1 cellular context compared by ENCODE assay signal in genomic region chr19:7907122-7907521, GRCh38.
A peak's percentile ranks its signal among the peaks of the same experiment; 100 is the strongest.
TF ChIP-seq lines count a peak whose summit lies in the region.

No MANE protein-coding gene starts in this region.

TF ChIP-seq in HepG2, 621 proteins besides CTCF, POLR2A, EP300 and RAD21:
- TF ChIP-seq U2AF1 (optimal IDR thresholded peaks at IDR 0.05; ENCODE audit: low read depth, low read length): no peak
- TF ChIP-seq ZNF350 (CRISPR knock-in tag; IDR thresholded peaks at IDR 0.05; ENCODE audit: borderline replicate concordance, low read depth): no peak
- 0 out of 2 replicates have a peak, but pooled peaks have one; percentile 21 for TF ChIP-seq KDM5B (CRISPR knock-in tag; IDR thresholded peaks at IDR 0.05; ENCODE audit: borderline replicate concordance)
- no peak for TF ChIP-seq KLF12 (CRISPR knock-in tag; IDR thresholded peaks at IDR 0.05; ENCODE audit: borderline replicate concordance)
- TF ChIP-seq ZNF550 (CRISPR knock-in tag; IDR thresholded peaks at IDR 0.05; ENCODE audit: borderline replicate concordance): no peak
- TF ChIP-seq POLR2AphosphoS2 (IDR thresholded peaks at IDR 0.05; ENCODE audit: low read depth, low read length): no peak
- TF ChIP-seq ZNF20 (CRISPR knock-in tag; IDR thresholded peaks at IDR 0.05): no peak
- TF ChIP-seq ZNF746 (CRISPR knock-in tag; IDR thresholded peaks at IDR 0.05): no peak
- no peak for TF ChIP-seq ZFYVE20 (CRISPR knock-in tag; IDR thresholded peaks at IDR 0.05; ENCODE audit: borderline replicate concordance, low read depth)
- TF ChIP-seq, protein P1, sequence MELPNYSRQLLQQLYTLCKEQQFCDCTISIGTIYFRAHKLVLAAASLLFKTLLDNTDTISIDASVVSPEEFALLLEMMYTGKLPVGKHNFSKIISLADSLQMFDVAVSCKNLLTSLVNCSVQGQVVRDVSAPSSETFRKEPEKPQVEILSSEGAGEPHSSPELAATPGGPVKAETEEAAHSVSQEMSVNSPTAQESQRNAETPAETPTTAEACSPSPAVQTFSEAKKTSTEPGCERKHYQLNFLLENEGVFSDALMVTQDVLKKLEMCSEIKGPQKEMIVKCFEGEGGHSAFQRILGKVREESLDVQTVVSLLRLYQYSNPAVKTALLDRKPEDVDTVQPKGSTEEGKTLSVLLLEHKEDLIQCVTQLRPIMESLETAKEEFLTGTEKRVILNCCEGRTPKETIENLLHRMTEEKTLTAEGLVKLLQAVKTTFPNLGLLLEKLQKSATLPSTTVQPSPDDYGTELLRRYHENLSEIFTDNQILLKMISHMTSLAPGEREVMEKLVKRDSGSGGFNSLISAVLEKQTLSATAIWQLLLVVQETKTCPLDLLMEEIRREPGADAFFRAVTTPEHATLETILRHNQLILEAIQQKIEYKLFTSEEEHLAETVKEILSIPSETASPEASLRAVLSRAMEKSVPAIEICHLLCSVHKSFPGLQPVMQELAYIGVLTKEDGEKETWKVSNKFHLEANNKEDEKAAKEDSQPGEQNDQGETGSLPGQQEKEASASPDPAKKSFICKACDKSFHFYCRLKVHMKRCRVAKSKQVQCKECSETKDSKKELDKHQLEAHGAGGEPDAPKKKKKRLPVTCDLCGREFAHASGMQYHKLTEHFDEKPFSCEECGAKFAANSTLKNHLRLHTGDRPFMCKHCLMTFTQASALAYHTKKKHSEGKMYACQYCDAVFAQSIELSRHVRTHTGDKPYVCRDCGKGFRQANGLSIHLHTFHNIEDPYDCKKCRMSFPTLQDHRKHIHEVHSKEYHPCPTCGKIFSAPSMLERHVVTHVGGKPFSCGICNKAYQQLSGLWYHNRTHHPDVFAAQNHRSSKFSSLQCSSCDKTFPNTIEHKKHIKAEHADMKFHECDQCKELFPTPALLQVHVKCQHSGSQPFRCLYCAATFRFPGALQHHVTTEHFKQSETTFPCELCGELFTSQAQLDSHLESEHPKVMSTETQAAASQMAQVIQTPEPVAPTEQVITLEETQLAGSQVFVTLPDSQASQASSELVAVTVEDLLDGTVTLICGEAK (IDR thresholded peaks at IDR 0.05): no peak
- TF ChIP-seq, protein P1 (CRISPR knock-in tag; IDR thresholded peaks at IDR 0.05): no peak
- TF ChIP-seq SYNCRIP (IDR thresholded peaks at IDR 0.05; ENCODE audit: insufficient read depth, low read depth, low read length): no peak
- TF ChIP-seq NKX3-1 (CRISPR knock-in tag; IDR thresholded peaks at IDR 0.05): no peak
- no peak for TF ChIP-seq SUZ12 (IDR thresholded peaks at IDR 0.05; ENCODE audit: low read depth, low read length)
- peak; percentile 72 for TF ChIP-seq AGO2 (optimal IDR thresholded peaks at IDR 0.05; ENCODE audit: low read depth, low read length)
- peak; percentile 60; the same call in 1 of the 2 replicates for TF ChIP-seq RBFOX2 (IDR thresholded peaks at IDR 0.05; ENCODE audit: low read depth, low read length)
- TF ChIP-seq KLF15 (CRISPR knock-in tag; IDR thresholded peaks at IDR 0.05; ENCODE audit: borderline replicate concordance): no peak
